Comparison of ENCODE assay signal across 17 cellular contexts in the genomic region with DNA sequence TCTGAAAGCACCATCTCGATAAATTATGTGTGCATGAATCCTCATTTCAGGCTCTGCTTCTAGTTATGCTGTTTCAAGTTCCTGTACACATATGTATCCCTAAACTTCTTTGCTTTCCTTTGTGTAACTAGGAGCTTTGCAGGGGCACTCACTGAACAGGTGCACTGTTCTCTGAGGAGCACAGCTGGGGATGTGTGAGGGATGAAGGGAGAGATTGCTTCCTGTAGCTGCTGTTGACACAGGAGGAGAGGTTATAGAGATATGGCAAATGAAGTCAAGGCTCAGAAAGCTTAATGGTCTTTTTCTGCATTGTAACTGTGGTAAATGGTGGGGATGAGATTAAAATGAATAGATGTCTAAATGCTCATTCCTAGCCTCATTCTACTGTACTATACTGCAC.
A peak's percentile ranks its signal among the peaks of the same experiment; 100 is the strongest.
DNase-seq lines count a peak whose midpoint lies in the region; ATAC-seq and TF ChIP-seq lines count a peak whose summit lies in the region.
"Had no signal": no experiment of that assay in that cellular context is flagged by ENCODE, and none has a peak within 500 bp of the region (broad histone marks: within the 10 kb centered on the region; RNA-seq: fewer than 3 reads in every experiment).

No MANE protein-coding gene starts in this region.

- TF ChIP-seq POLR2A in transverse colon (IDR thresholded peaks at IDR 0.05) = no peak

- no peaks in the 10 kb centered on the region for H3K9me3 ChIP-seq in transverse colon
- H3K9me3 ChIP-seq: tibial artery had no signal

- no peaks in the 10 kb centered on the region for H3K27me3 ChIP-seq in transverse colon
- H3K27me3 ChIP-seq: tibial artery had no signal

- H3K4me1 ChIP-seq in transverse colon = peaks cover 0 to 17% (median 2%) of the 10 kb centered on the region in 4 donors
- H3K4me1 ChIP-seq: tibial artery had no signal

- H3K36me3 ChIP-seq in transverse colon = no peaks in the 10 kb centered on the region
- H3K36me3 ChIP-seq: tibial artery had no signal

- no peak for TF ChIP-seq CTCF in transverse colon (IDR thresholded peaks at IDR 0.05)

- ATAC-seq in GM21576 (IDR thresholded peaks at IDR 0.05; ENCODE audit: unreplicated experiment) = no peak
- ATAC-seq: activated CD8-positive, alpha-beta memory T cell treated with anti-CD3 and anti-CD28 coated beads, Interleukin-2, amount 10 ng/mL, durations not matched to agents 7 days and 5 days had no signal

- peak overlapping the region in 2 of 4 donors; percentile 27 to 60 for H3K27ac ChIP-seq in transverse colon
- H3K27ac ChIP-seq: tibial artery had no signal

- WGBS in transverse colon (ENCODE audit: low coverage in 1 of 2), 2 donors = 22 to 39% methylated on average over 1 of the region's 1 CpG

- H3K4me3 ChIP-seq in transverse colon = no peak overlapping the region
- H3K4me3 ChIP-seq: tibial artery had no signal

- in situ Hi-C loops in transverse colon (cut with MboI; ENCODE audit: low pct_ligation_motif_present in 1 of 4, low pct_unique_long_range_greater_than_20kb in 1 of 4, low sequenced_read_pairs in 3 of 4) = no loop called here

- peak; percentile 35 to 98 (median 90) for DNase-seq in NCI-H1417 (lab: John Stamatoyannopoulos, UW)
- DNase-seq in NCI-H1417 treated with DMSO at 0.1 percent for 48 hours (lab: John Stamatoyannopoulos, UW) = no peak
- peak; percentile 59 for DNase-seq in NCI-H187 treated with DMSO at 0.1 percent for 48 hours (lab: John Stamatoyannopoulos, UW)
- DNase-seq in NCI-H526 treated with DMSO at 0.1 percent for 48 hours (lab: John Stamatoyannopoulos, UW) = peak; percentile 30
- DNase-seq in transverse colon = peak; percentile 9
- no peak for DNase-seq in putamen (ENCODE audit: low spot score)
- no peak for DNase-seq in stimulated activated CD8-positive, alpha-beta memory T cell treated with anti-CD3 and anti-CD28 coated beads, Interleukin-4, amount 100 ng/mL, for 48 hours
- DNase-seq: 8988T; activated CD4-positive, alpha-beta T cell treated with anti-CD3 and anti-CD28 coated beads for 48 hours; activated CD8-positive, alpha-beta memory T cell treated with anti-CD3 and anti-CD28 coated beads, Interleukin-2, amount 10 ng/mL, durations not matched to agents 7 days and 5 days; activated naive CD4-positive, alpha-beta T cell treated with anti-CD3 and anti-CD28 coated beads, Interleukin-2, amount 50 U/mL, for 16 hours; anterior cingulate cortex; NCI-H2171; stimulated activated CD4-positive, alpha-beta T cell treated with anti-CD3 and anti-CD28 coated beads, Interleukin-4, amount 100 ng/mL, for 1 hour; T-helper 2 cell; tibial artery had no signal

- TF ChIP-seq EP300 in transverse colon (IDR thresholded peaks at IDR 0.05; ENCODE audit: low read depth) = no peak

- intact Hi-C loops in transverse colon (cut with DNase I; ENCODE audit: low total_unique reads) = no loop called here

Comparison
In these comparisons a context has a peak if more than half of its experiments do, and no peak if none do; other contexts are left out.
1. DNase-seq: peak in NCI-H1417 (3 of 3), NCI-H187 treated with DMSO at 0.1 percent for 48 hours (single experiment), NCI-H526 treated with DMSO at 0.1 percent for 48 hours (single experiment) and transverse colon (single experiment); none in NCI-H1417 treated with DMSO at 0.1 percent for 48 hours (single experiment), putamen (single experiment) and stimulated activated CD8-positive, alpha-beta memory T cell treated with anti-CD3 and anti-CD28 coated beads, Interleukin-4, amount 100 ng/mL, for 48 hours (single experiment).